25 cellular contexts compared by ENCODE assay signal in the genomic region with DNA sequence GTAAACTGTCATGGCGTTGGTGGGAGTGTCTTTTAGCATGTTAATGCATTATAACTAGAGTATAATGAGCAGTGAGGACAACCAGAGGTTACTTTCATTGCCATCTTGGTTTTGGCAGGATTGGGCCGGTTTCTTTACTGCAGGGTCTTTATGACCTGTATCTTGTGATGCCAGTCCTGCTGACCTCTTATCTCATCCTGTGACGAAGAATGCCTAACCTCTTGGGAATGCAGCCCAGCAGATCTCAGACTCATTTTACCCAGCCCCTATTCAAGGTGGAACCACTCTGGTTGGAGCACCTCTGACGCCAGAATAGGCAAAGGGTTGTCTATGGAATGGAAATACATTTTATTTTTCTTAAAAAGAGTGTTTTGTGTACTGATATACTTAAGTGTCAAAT.
"Had no signal": no experiment of that assay in that cellular context is flagged by ENCODE, and none has a peak within 500 bp of the region (broad histone marks: within the 10 kb centered on the region; RNA-seq: fewer than 3 reads in every experiment).

No MANE protein-coding gene starts in this region.

- H3K36me3 ChIP-seq: brain microvascular endothelial cell had no signal

- H3K27ac ChIP-seq: brain microvascular endothelial cell, SK-N-MC, VCaP had no signal

- H3K4me3 ChIP-seq: SK-N-MC had no signal

- H3K27me3 ChIP-seq: brain microvascular endothelial cell had no signal

- DNase-seq: activated CD4-positive, alpha-beta memory T cell treated with anti-CD3 and anti-CD28 coated beads, Interleukin-2, amount 10 ng/mL, durations not matched to agents 7 days and 5 days; activated CD4-positive, alpha-beta T cell treated with anti-CD3 and anti-CD28 coated beads for 36 hours; activated CD4-positive, alpha-beta T cell treated with anti-CD3 and anti-CD28 coated beads, Interleukin-2, amount 50 U/mL, for 1 hour; activated gamma-delta T cell; activated naive CD4-positive, alpha-beta T cell treated with anti-CD3 and anti-CD28 coated beads for 36 hours; activated T-cell treated with anti-CD3 and anti-CD28 coated beads for 4 hours; activated T-cell treated with anti-CD3 and anti-CD28 coated beads, Interleukin-2, amount 50 U/mL, for 48 hours; amygdala; brain microvascular endothelial cell; central memory CD4-positive, alpha-beta T cell; Kasumi-1; KBM-7; NCI-H1105 treated with DMSO at 0.1 percent for 48 hours; NCI-H1436 treated with DMSO at 0.1 percent for 48 hours; NCI-H187; NCI-H2081; NCI-H446; NCI-H524; PC-3; SIG-M5; T-cell; T-helper 2 cell; T1000 had no signal
